In genomic region chr13:44715287-44716224, GRCh38 we compare ENCODE assay signal across 14 cellular contexts.
DNase-seq lines count a peak whose midpoint lies in the region; ATAC-seq and TF ChIP-seq lines count a peak whose summit lies in the region.
"Had no signal": no experiment of that assay in that cellular context is flagged by ENCODE, and none has a peak within 500 bp of the region (broad histone marks: within the 10 kb centered on the region; RNA-seq: fewer than 3 reads in every experiment).

No MANE protein-coding gene starts in this region.

- no peak overlapping the region for H3K18ac ChIP-seq in trophoblast cell (ENCODE audit: low read length)

- H3K4ac ChIP-seq in trophoblast cell (ENCODE audit: low read depth, low read length): no peak overlapping the region

- intact Hi-C loops in MCF 10A (cut with micrococcal nuclease): no loop called here

- H3K23ac ChIP-seq in trophoblast cell (ENCODE audit: low read length): no peak overlapping the region

- no peak overlapping the region for H4K91ac ChIP-seq in trophoblast cell (ENCODE audit: low read depth, low read length)

- peaks cover 6% of the 10 kb centered on the region for H3K79me1 ChIP-seq in trophoblast cell (ENCODE audit: low read length)

- DNase-seq in AG09309 (ENCODE audit: low read depth): peak; percentile 28
- DNase-seq in MG63: peak; percentile 68
- peak; percentile 43 for DNase-seq in MCF 10A (ENCODE audit: unreplicated experiment)
- DNase-seq in trophoblast cell: peak; percentile 39 to 75
- DNase-seq in OCI-M2 (lab: John Stamatoyannopoulos, UW; ENCODE audit: unreplicated experiment): no peak
- no peak for DNase-seq in GM19240 (ENCODE audit: insufficient read length, low spot score)
- DNase-seq in stimulated activated CD4-positive, alpha-beta T cell treated with anti-CD3 and anti-CD28 coated beads, Interleukin-1b, Interleukin-23, amount 100 ng/mL, for 48 hours: no peak
- DNase-seq: activated CD4-positive, CD25-positive, alpha-beta regulatory T cell; foreskin melanocyte; T-cell had no signal

- H3K27me3 Mint-ChIP-seq in MCF 10A (ENCODE audit: insufficient read depth, unreplicated experiment): no peaks in the 10 kb centered on the region
- peaks cover 3% of the 10 kb centered on the region for H3K27me3 Mint-ChIP-seq in activated T-helper 17 cell treated with anti-CD3 and anti-CD28 coated beads, Interleukin-2, amount 50 U/mL, for 72 hours
- H3K27me3 Mint-ChIP-seq: activated naive CD8-positive, alpha-beta T cell; B cell; T-cell had no signal

- no CpG with 5 or more reads among the region's 11 CpGs for WGBS in trophoblast cell (ENCODE audit: extremely low coverage, insufficient coverage, insufficient read length)

- H3K4me1 Mint-ChIP-seq in MCF 10A (ENCODE audit: insufficient read depth, unreplicated experiment): peaks cover 32% of the 10 kb centered on the region
- peaks cover 3% of the 10 kb centered on the region for H3K4me1 Mint-ChIP-seq in activated T-helper 17 cell treated with anti-CD3 and anti-CD28 coated beads, Interleukin-2, amount 50 U/mL, for 72 hours
- H3K4me1 Mint-ChIP-seq: B cell, T-cell had no signal

- H3K9me3 ChIP-seq in MG63: no peaks in the 10 kb centered on the region
- H3K9me3 ChIP-seq in trophoblast cell (ENCODE audit: insufficient read depth, low read depth, low read length): no peaks in the 10 kb centered on the region

- H3K4me3 ChIP-seq in AG09309 (ENCODE audit: control insufficient read depth, low read depth, low read length) (no peak overlapping the region), MG63 (no peak overlapping the region), trophoblast cell (ENCODE audit: low read depth, low read length) (no peak overlapping the region)

- H3K4me3 Mint-ChIP-seq in MCF 10A (ENCODE audit: unreplicated experiment): peak overlapping the region; percentile 61
- no peak overlapping the region for H3K4me3 Mint-ChIP-seq in activated T-helper 17 cell treated with anti-CD3 and anti-CD28 coated beads, Interleukin-2, amount 50 U/mL, for 72 hours
- H3K4me3 Mint-ChIP-seq: activated naive CD8-positive, alpha-beta T cell; B cell; mesothelial cell of epicardium; T-cell had no signal

- no peak overlapping the region for H3K9ac ChIP-seq in trophoblast cell (ENCODE audit: low read length)

- no peak for TF ChIP-seq CTCF in AG09309 (IDR thresholded peaks at IDR 0.05; ENCODE audit: control insufficient read depth, insufficient read depth, low read depth, low read length, missing control alignments)
- TF ChIP-seq CTCF in MCF 10A (IDR thresholded peaks at IDR 0.05; ENCODE audit: unreplicated experiment): no peak

- H3K27ac Mint-ChIP-seq in MCF 10A (ENCODE audit: low read depth, unreplicated experiment): peak overlapping the region; percentile 88
- no peak overlapping the region for H3K27ac Mint-ChIP-seq in activated T-helper 17 cell treated with anti-CD3 and anti-CD28 coated beads, Interleukin-2, amount 50 U/mL, for 72 hours
- H3K27ac Mint-ChIP-seq: activated naive CD8-positive, alpha-beta T cell; B cell; mesothelial cell of epicardium; T-cell had no signal

- POLR2A ChIA-PET in MCF 10A (lab: Yijun Ruan, JAX): interaction anchor here (0.5 to 4.4 kb wide), 5 partner anchors 10 to 202 kb away, joined by 3 to 29 read pairs (median 4); no protein-coding TSS in a partner anchor

- peaks cover 4 to 10% of the 10 kb centered on the region in 2 experiments for H3K4me1 ChIP-seq in trophoblast cell (ENCODE audit: control insufficient read depth in 1 of 2, insufficient read depth in 2 of 2, low read length in 2 of 2)

- no peaks in the 10 kb centered on the region for H3K27me3 ChIP-seq in MG63
- H3K27me3 ChIP-seq in trophoblast cell (ENCODE audit: insufficient read depth, low read length): no peaks in the 10 kb centered on the region

- no peak overlapping the region for H2AFZ ChIP-seq in trophoblast cell (ENCODE audit: insufficient read depth, low read length, poor library complexity)

- no peaks in the 10 kb centered on the region for H3K79me2 ChIP-seq in trophoblast cell (ENCODE audit: control insufficient read depth, insufficient read depth, low read length, poor library complexity)

- no peak overlapping the region for H4K8ac ChIP-seq in trophoblast cell (ENCODE audit: low read depth, low read length)

- H3K9me3 Mint-ChIP-seq in MCF 10A (ENCODE audit: unreplicated experiment): no peaks in the 10 kb centered on the region
- no peaks in the 10 kb centered on the region for H3K9me3 Mint-ChIP-seq in activated T-helper 17 cell treated with anti-CD3 and anti-CD28 coated beads, Interleukin-2, amount 50 U/mL, for 72 hours
- H3K9me3 Mint-ChIP-seq: mesothelial cell of epicardium, T-cell had no signal

- no peak overlapping the region for H2BK120ac ChIP-seq in trophoblast cell (ENCODE audit: insufficient read depth, low read length, poor library complexity)

- no peak overlapping the region for H2AK5ac ChIP-seq in trophoblast cell (ENCODE audit: low read length)

- ATAC-seq in activated T-helper 17 cell treated with anti-CD3 and anti-CD28 coated beads, Interleukin-2, amount 50 U/mL, for 72 hours (replicated peaks): no peak
- ATAC-seq: T-cell had no signal

- H2BK5ac ChIP-seq in trophoblast cell (ENCODE audit: low read depth, low read length, poor library complexity): peak overlapping the region; percentile 61

- H3K4me2 ChIP-seq in trophoblast cell (ENCODE audit: low read length): no peak overlapping the region

- CTCF ChIA-PET in MCF 10A (lab: Yijun Ruan, JAX): interaction anchor here (0.6 to 1.3 kb wide), 4 partner anchors 12 to 491 kb away, joined by 3 to 4 read pairs (median 4); no protein-coding TSS in a partner anchor

- no peaks in the 10 kb centered on the region for H3K36me3 ChIP-seq in MG63
- no peaks in the 10 kb centered on the region for H3K36me3 ChIP-seq in trophoblast cell (ENCODE audit: control insufficient read depth in 1 of 2, insufficient read depth in 2 of 2, low read length in 2 of 2)

- H3K27ac ChIP-seq in trophoblast cell (ENCODE audit: low read depth, low read length): no peak overlapping the region

- H3K36me3 Mint-ChIP-seq in MCF 10A (ENCODE audit: insufficient read depth, unreplicated experiment): no peaks in the 10 kb centered on the region
- no peaks in the 10 kb centered on the region for H3K36me3 Mint-ChIP-seq in activated T-helper 17 cell treated with anti-CD3 and anti-CD28 coated beads, Interleukin-2, amount 50 U/mL, for 72 hours (ENCODE audit: low read depth)
- H3K36me3 Mint-ChIP-seq: activated naive CD8-positive, alpha-beta T cell; mesothelial cell of epicardium; T-cell had no signal

- no TSS peak for BruUV-seq in MCF 10A (replicated peaks; lab: Mats Ljungman, UMichigan)

- no peak overlapping the region for H2BK12ac ChIP-seq in trophoblast cell (ENCODE audit: low read length)

- H3K14ac ChIP-seq in trophoblast cell (ENCODE audit: low read length): no peak overlapping the region

- H4K12ac ChIP-seq in trophoblast cell (ENCODE audit: low read depth, low read length): no peak overlapping the region

Comparison
In these comparisons a context has a peak if more than half of its experiments do, and no peak if none do; other contexts are left out.
1. DNase-seq: peak in AG09309 (single experiment), MG63 (single experiment), MCF 10A (single experiment) and trophoblast cell (2 of 2); none in OCI-M2 (single experiment), GM19240 (single experiment) and stimulated activated CD4-positive, alpha-beta T cell treated with anti-CD3 and anti-CD28 coated beads, Interleukin-1b, Interleukin-23, amount 100 ng/mL, for 48 hours (single experiment).